In the genomic region with DNA sequence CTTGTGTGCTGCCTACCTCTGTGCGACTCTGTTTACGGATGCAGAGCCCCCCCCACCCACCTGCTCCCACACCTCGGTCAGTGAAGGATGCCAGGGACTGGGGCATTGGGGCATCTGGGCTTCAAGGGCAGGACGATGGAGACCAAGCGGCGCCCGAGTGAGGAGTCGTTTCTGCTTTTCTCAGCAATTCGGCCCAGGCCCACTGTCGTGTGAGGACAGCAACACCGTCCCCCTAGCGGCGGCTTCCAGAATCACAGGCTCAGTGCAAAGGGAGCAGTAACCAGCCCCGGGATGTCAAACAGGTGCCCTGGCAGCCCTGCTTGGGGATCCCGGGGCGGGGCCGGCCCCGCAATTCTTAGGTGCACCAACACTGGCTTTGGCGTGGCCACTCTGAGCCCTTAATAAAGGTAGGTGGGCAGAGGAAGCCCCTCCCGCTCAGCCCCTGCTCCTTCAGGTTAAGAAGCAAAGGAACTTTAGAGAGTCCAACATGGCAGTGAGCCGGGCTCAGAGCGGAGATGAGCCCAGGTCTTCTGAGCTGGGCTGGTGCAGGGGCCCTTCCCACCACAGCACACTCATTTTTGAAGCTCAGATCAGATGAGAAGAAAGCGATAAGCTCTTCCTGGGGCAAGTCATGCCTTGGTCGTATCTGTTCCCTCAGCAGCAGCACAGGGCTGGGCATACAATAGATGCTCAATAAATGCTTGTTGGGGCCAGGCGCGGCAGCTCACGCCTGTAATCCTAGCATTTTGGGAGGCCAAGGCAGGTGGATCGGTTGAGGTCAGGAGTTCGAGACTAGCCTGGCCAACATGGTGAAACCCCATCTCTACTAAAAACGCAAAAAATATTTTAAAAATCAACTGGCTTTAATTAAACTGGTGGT, we compare ENCODE assay signal across 8 cellular contexts. TPM values are rescaled to one million over a fixed set of nuclear protein-coding genes. Genes with fewer than 3 reads are reported as not detected.
DNase-seq lines count a peak whose midpoint lies in the region; ATAC-seq and TF ChIP-seq lines count a peak whose summit lies in the region.

No MANE protein-coding gene starts in this region.

- DNase-seq in Caco-2 (peak; percentile 82 to 86), NCI-H510A (lab: John Stamatoyannopoulos, UW) (peak; percentile 98), dermis microvascular lymphatic vessel endothelial cell (ENCODE audit: low read depth in 2 of 2) (peak; percentile 46 to 62), lung (ENCODE audit: low spot score) (peak; percentile 82), cortex of kidney (lab: John Stamatoyannopoulos, UW) (no peak)
- peak; percentile 80 for DNase-seq in activated CD4-positive, alpha-beta T cell treated with anti-CD3 and anti-CD28 coated beads, Interleukin-2, amount 50 U/mL, for 1 hour
- DNase-seq in stimulated activated CD8-positive, alpha-beta memory T cell treated with anti-CD3 and anti-CD28 coated beads, Interleukin-12 subunit alpha, Interleukin-12 subunit beta, amount 100 ng/mL, for 4 hours (ENCODE audit: low read depth), result peak; percentile 52

- H3K4me3 Mint-ChIP-seq in Caco-2 (ENCODE audit: unreplicated experiment), result no peak overlapping the region

- CTCF ChIA-PET in Caco-2 (lab: Charles Lee), result interaction anchor here (0.6 kb wide), 2 partner anchors 24 to 113 kb away, joined by 3 read pairs; no protein-coding TSS in a partner anchor

- H3K27ac ChIP-seq in lung (ENCODE audit: low read depth in 1 of 2, low read length in 1 of 2), result no peak overlapping the region

- H3K4me1 ChIP-seq in Caco-2 (no peaks in the 10 kb centered on the region), lung (ENCODE audit: control insufficient read depth in 2 of 2, insufficient read depth in 2 of 2, low read length in 2 of 2) (peaks cover 0 to 6% of the 10 kb centered on the region in 2 donors)

- H3K9me3 ChIP-seq in Caco-2, result no peaks in the 10 kb centered on the region
- H3K9me3 ChIP-seq in lung (ENCODE audit: control insufficient read depth in 2 of 2, insufficient read depth in 1 of 2, low read length in 1 of 2), result no peaks in the 10 kb centered on the region

- H3K27me3 Mint-ChIP-seq in Caco-2 (ENCODE audit: insufficient read depth, unreplicated experiment), result no peaks in the 10 kb centered on the region

- peak; percentile 46 for ATAC-seq in HG02759 (IDR thresholded peaks at IDR 0.05; ENCODE audit: unreplicated experiment)
- ATAC-seq in lung (ENCODE audit: insufficient read depth, low FRiP score), result peak; percentile 31

- intact Hi-C loops in Caco-2 (cut with micrococcal nuclease; ENCODE audit: unreplicated experiment), result loop anchor here (1.0 kb wide), 1 partner anchor 17 kb away; no protein-coding TSS in a partner anchor

- H3K9me3 Mint-ChIP-seq in Caco-2 (ENCODE audit: unreplicated experiment), result no peaks in the 10 kb centered on the region

- WGBS in lung, 2 donors, result 36% methylated on average over 30 of the region's 30 CpGs

- peak; percentile 80 to 91 for TF ChIP-seq CTCF in Caco-2 (IDR thresholded peaks at IDR 0.05; ENCODE audit: insufficient read depth in 1 of 2, low read depth in 1 of 2, low read length in 1 of 2, severe bottlenecking in 1 of 2, unreplicated experiment in 1 of 2)
- TF ChIP-seq CTCF in lung (IDR thresholded peaks at IDR 0.05; ENCODE audit: control extremely low read depth, extremely low read depth), result peak; percentile 55

- no peaks in the 10 kb centered on the region for H3K27me3 ChIP-seq in Caco-2 (replicated peaks; ENCODE audit: control insufficient read depth, insufficient read depth, low read length)
- H3K27me3 ChIP-seq in lung (ENCODE audit: control insufficient read depth, insufficient read depth), result no peaks in the 10 kb centered on the region

- H3K4me3 ChIP-seq in Caco-2 (ENCODE audit: low read depth, low read length) (no peak overlapping the region), lung (no peak overlapping the region)

- POLR2A ChIA-PET in Caco-2 (lab: Charles Lee), result no interaction called here

- H3K36me3 ChIP-seq in Caco-2 (ENCODE audit: control insufficient read depth, insufficient read depth, low read length), result no peaks in the 10 kb centered on the region
- no peaks in the 10 kb centered on the region for H3K36me3 ChIP-seq in lung (ENCODE audit: control insufficient read depth in 2 of 2, insufficient read depth in 2 of 2, low read length in 2 of 2)

- H3K36me3 Mint-ChIP-seq in Caco-2 (ENCODE audit: insufficient read depth, unreplicated experiment), result peaks cover 6% of the 10 kb centered on the region

- no TSS peak for BruUV-seq in Caco-2 (replicated peaks; lab: Mats Ljungman, UMichigan)

- H3K27ac Mint-ChIP-seq in Caco-2 (ENCODE audit: unreplicated experiment), result no peak overlapping the region

- H3K4me1 Mint-ChIP-seq in Caco-2 (ENCODE audit: low read depth, unreplicated experiment), result no peaks in the 10 kb centered on the region

RNA-seq across cellular contexts. Expression of a gene that starts 51.3 kb away (rescaled TPM):
- total RNA-seq in Caco-2 (2022) (177 and 181 TPM in 2 replicates), dermis microvascular lymphatic vessel endothelial cell (85.6 and 93.4 TPM in 2 replicates), lung (100 to 1,000 TPM; 111 to 205 TPM)
- 100 to 1,000 TPM in 1 of 2 donors, 10 to 100 TPM in 1; 88.7 to 134 TPM for polyA plus RNA-seq in lung
